ENCODE assay signal across 24 cellular contexts in genomic region chr4:175470141-175470540, GRCh38.
DNase-seq lines count a peak whose midpoint lies in the region; TF ChIP-seq lines count a peak whose summit lies in the region.
"Had no signal": no experiment of that assay in that cellular context is flagged by ENCODE, and none has a peak within 500 bp of the region (broad histone marks: within the 10 kb centered on the region; RNA-seq: fewer than 3 reads in every experiment).

No MANE protein-coding gene starts in this region.

- H3K36me3 ChIP-seq in adipocyte (ENCODE audit: control insufficient read depth, insufficient read depth, low read length, severe bottlenecking) (no peaks in the 10 kb centered on the region), mesendoderm (ENCODE audit: control insufficient read depth, insufficient read depth, low read length) (no peaks in the 10 kb centered on the region), transverse colon (no peaks in the 10 kb centered on the region)
- H3K36me3 ChIP-seq: ascending aorta, gastroesophageal sphincter, sigmoid colon had no signal

- no peaks in the 10 kb centered on the region for H3K79me2 ChIP-seq in mesendoderm (ENCODE audit: control insufficient read depth, insufficient read depth, low read length)

- H3K27ac ChIP-seq in mesendoderm (ENCODE audit: low read depth, low read length): no peak overlapping the region
- H3K27ac ChIP-seq in transverse colon: no peak overlapping the region
- H3K27ac ChIP-seq: ascending aorta, gastroesophageal sphincter, sigmoid colon, SK-N-MC had no signal

- no peak overlapping the region for H3K4me3 ChIP-seq in AG10803 (ENCODE audit: low read length)
- H3K4me3 ChIP-seq in adipocyte (ENCODE audit: low read length): no peak overlapping the region
- H3K4me3 ChIP-seq in mesendoderm (ENCODE audit: low read length): no peak overlapping the region
- no peak overlapping the region for H3K4me3 ChIP-seq in transverse colon
- H3K4me3 ChIP-seq: ascending aorta, gastroesophageal sphincter, GM12878, sigmoid colon, SK-N-MC had no signal

- no peak overlapping the region for H3K56ac ChIP-seq in mesendoderm (ENCODE audit: low read length)

- TF ChIP-seq CTCF in AG10803 (conservative IDR thresholded peaks at IDR 0.05; ENCODE audit: low read length) (no peak), transverse colon (IDR thresholded peaks at IDR 0.05) (no peak), GM10266 (IDR thresholded peaks at IDR 0.05; ENCODE audit: control insufficient read depth, insufficient read depth, low read depth, missing control alignments) (no peak)

- H2AK5ac ChIP-seq in mesendoderm (ENCODE audit: low read length): no peak overlapping the region

- no peak overlapping the region for H3K4me2 ChIP-seq in mesendoderm (ENCODE audit: low read length)

- no peaks in the 10 kb centered on the region for H3K9me3 ChIP-seq in adipocyte (ENCODE audit: control insufficient read depth, low read length)
- H3K9me3 ChIP-seq in transverse colon: no peaks in the 10 kb centered on the region
- H3K9me3 ChIP-seq: ascending aorta, Caco-2, gastroesophageal sphincter, sigmoid colon had no signal

- no peak overlapping the region for H2BK120ac ChIP-seq in mesendoderm (ENCODE audit: low read depth, low read length)

- no peak overlapping the region for H4K8ac ChIP-seq in mesendoderm (ENCODE audit: low read depth, low read length)

- no peak overlapping the region for H3K18ac ChIP-seq in mesendoderm (ENCODE audit: low read length)

- H2BK15ac ChIP-seq in mesendoderm (replicated peaks; ENCODE audit: low read depth): no peak overlapping the region

- H3K36me3 Mint-ChIP-seq in activated T-cell treated with anti-CD3 and anti-CD28 coated beads, Interleukin-2, amount 50 U/mL, for 24 hours (ENCODE audit: low read depth): no peaks in the 10 kb centered on the region
- H3K36me3 Mint-ChIP-seq: type B pancreatic cell had no signal

- in situ Hi-C loops in transverse colon (cut with MboI; ENCODE audit: low pct_ligation_motif_present in 1 of 4, low pct_unique_long_range_greater_than_20kb in 1 of 4, low sequenced_read_pairs in 3 of 4): no loop called here

- H4K5ac ChIP-seq in mesendoderm (ENCODE audit: low read length): no peak overlapping the region

- DNase-seq in AG10803 (ENCODE audit: low read depth): peak; percentile 38
- peak; percentile 20 for DNase-seq in HS-5 (ENCODE audit: low read depth)
- DNase-seq in adipocyte (ENCODE audit: low read depth): peak; percentile 63
- DNase-seq in mesendoderm: peak; percentile 72
- DNase-seq in transverse colon: no peak
- DNase-seq in NCI-H446 treated with DMSO at 0.1 percent for 48 hours (lab: John Stamatoyannopoulos, UW): no peak
- no peak for DNase-seq in activated T-cell treated with anti-CD3 and anti-CD28 coated beads, Interleukin-2, amount 50 U/mL, for 24 hours
- no peak for DNase-seq in GM10266 (ENCODE audit: extremely low spot score)
- DNase-seq: activated CD4-positive, alpha-beta T cell treated with anti-CD3 and anti-CD28 coated beads, Interleukin-2, amount 50 U/mL, for 1 hour; activated naive CD4-positive, alpha-beta T cell treated with Interleukin-2 at 50 U/mL for 16 hours; AML-193; Caco-2; Karpas-422; NCI-H1105 treated with DMSO at 0.1 percent for 48 hours; NCI-H526 treated with DMSO at 0.1 percent for 48 hours; sigmoid colon; stimulated activated CD4-positive, alpha-beta T cell treated with anti-CD3 and anti-CD28 coated beads, Interleukin-2, amount 100 ng/mL, for 24 hours; stimulated activated naive CD8-positive, alpha-beta T cell treated with anti-CD3 and anti-CD28 coated beads, Interleukin-15, amount 100 ng/mL, for 72 hours had no signal

- no peaks in the 10 kb centered on the region for H3K79me1 ChIP-seq in mesendoderm (ENCODE audit: low read length)

- no peak overlapping the region for H3K4me3 Mint-ChIP-seq in activated T-cell treated with anti-CD3 and anti-CD28 coated beads, Interleukin-2, amount 50 U/mL, for 24 hours
- H3K4me3 Mint-ChIP-seq: dendritic cell treated with granulocyte-macrophage colony-stimulating factor and Interleukin-4, amounts not matched to agents 40 ng/mL and 50 ng/mL, for 4 days; stimulated activated naive CD8-positive, alpha-beta T cell treated with anti-CD3 and anti-CD28 coated beads, Interleukin-15, amount 100 ng/mL, for 72 hours; type B pancreatic cell had no signal

- WGBS in mesendoderm (ENCODE audit: extremely low coverage, insufficient coverage, low lambda C conversion rate): no CpG with 5 or more reads among the region's 1 CpG
- WGBS in transverse colon (ENCODE audit: low coverage in 1 of 2), 2 donors: 40 to 67% methylated on average over 1 of the region's 1 CpG

- no peaks in the 10 kb centered on the region for H3K4me1 ChIP-seq in adipocyte (ENCODE audit: control insufficient read depth, insufficient read depth, low read length)
- H3K4me1 ChIP-seq in mesendoderm (ENCODE audit: control insufficient read depth, low read depth, low read length): no peaks in the 10 kb centered on the region
- no peaks in the 10 kb centered on the region for H3K4me1 ChIP-seq in transverse colon
- H3K4me1 ChIP-seq: ascending aorta, Caco-2, gastroesophageal sphincter, sigmoid colon had no signal

- H3K4ac ChIP-seq in mesendoderm (ENCODE audit: low read depth, low read length): no peak overlapping the region

- H2BK5ac ChIP-seq in mesendoderm (ENCODE audit: low read length): no peak overlapping the region

- H3K9me3 Mint-ChIP-seq in activated T-cell treated with anti-CD3 and anti-CD28 coated beads, Interleukin-2, amount 50 U/mL, for 24 hours: peaks cover 2% of the 10 kb centered on the region
- H3K9me3 Mint-ChIP-seq: type B pancreatic cell had no signal

- no peak for TF ChIP-seq POLR2A in transverse colon (IDR thresholded peaks at IDR 0.05)

- H3K9ac ChIP-seq in adipocyte (ENCODE audit: low read length) (no peak overlapping the region), mesendoderm (ENCODE audit: low read length) (no peak overlapping the region)

- TF ChIP-seq EP300 in transverse colon (IDR thresholded peaks at IDR 0.05; ENCODE audit: low read depth): no peak

- no peaks in the 10 kb centered on the region for H3K27me3 ChIP-seq in adipocyte (replicated peaks; ENCODE audit: control insufficient read depth, insufficient read depth, low read length)
- no peaks in the 10 kb centered on the region for H3K27me3 ChIP-seq in mesendoderm (ENCODE audit: insufficient read depth, low read length, poor library complexity)
- no peaks in the 10 kb centered on the region for H3K27me3 ChIP-seq in transverse colon
- H3K27me3 ChIP-seq: ascending aorta, gastroesophageal sphincter, sigmoid colon had no signal

- H3K23ac ChIP-seq in mesendoderm (ENCODE audit: low read length): no peak overlapping the region

- H3K4me1 Mint-ChIP-seq in activated T-cell treated with anti-CD3 and anti-CD28 coated beads, Interleukin-2, amount 50 U/mL, for 24 hours (ENCODE audit: low read depth): no peaks in the 10 kb centered on the region
- H3K4me1 Mint-ChIP-seq: stimulated activated naive CD8-positive, alpha-beta T cell treated with anti-CD3 and anti-CD28 coated beads, Interleukin-15, amount 100 ng/mL, for 72 hours had no signal

- intact Hi-C loops in transverse colon (cut with DNase I; ENCODE audit: low total_unique reads): no loop called here

- H3K27ac Mint-ChIP-seq in activated T-cell treated with anti-CD3 and anti-CD28 coated beads, Interleukin-2, amount 50 U/mL, for 24 hours: no peak overlapping the region
- H3K27ac Mint-ChIP-seq: dendritic cell treated with granulocyte-macrophage colony-stimulating factor and Interleukin-4, amounts not matched to agents 40 ng/mL and 50 ng/mL, for 4 days; stimulated activated naive CD8-positive, alpha-beta T cell treated with anti-CD3 and anti-CD28 coated beads, Interleukin-15, amount 100 ng/mL, for 72 hours; type B pancreatic cell had no signal

- no peaks in the 10 kb centered on the region for H3K27me3 Mint-ChIP-seq in activated T-cell treated with anti-CD3 and anti-CD28 coated beads, Interleukin-2, amount 50 U/mL, for 24 hours
- H3K27me3 Mint-ChIP-seq: dendritic cell treated with granulocyte-macrophage colony-stimulating factor and Interleukin-4, amounts not matched to agents 40 ng/mL and 50 ng/mL, for 4 days; stimulated activated naive CD8-positive, alpha-beta T cell treated with anti-CD3 and anti-CD28 coated beads, Interleukin-15, amount 100 ng/mL, for 72 hours had no signal

Comparison
In these comparisons a context has a peak if more than half of its experiments do, and no peak if none do; other contexts are left out.
1. DNase-seq: peak in AG10803 (single experiment), HS-5 (single experiment), adipocyte (single experiment) and mesendoderm (single experiment); none in transverse colon (single experiment), NCI-H446 treated with DMSO at 0.1 percent for 48 hours (single experiment), activated T-cell treated with anti-CD3 and anti-CD28 coated beads, Interleukin-2, amount 50 U/mL, for 24 hours (single experiment) and GM10266 (single experiment).